Comparison of ENCODE assay signal across 12 cellular contexts in genomic region chr6:149094156-149094555, GRCh38.
DNase-seq lines count a peak whose midpoint lies in the region; ATAC-seq lines count a peak whose summit lies in the region.
"Had no signal": no experiment of that assay in that cellular context is flagged by ENCODE, and none has a peak within 500 bp of the region (broad histone marks: within the 10 kb centered on the region; RNA-seq: fewer than 3 reads in every experiment).

No MANE protein-coding gene starts in this region.

- H3K4me3 ChIP-seq in HAP-1 = no peak overlapping the region

- peaks cover 20% of the 10 kb centered on the region for H3K36me3 Mint-ChIP-seq in activated T-helper 2 cell treated with anti-CD3 and anti-CD28 coated beads, Interferon-gamma antibody, Interleukin-2, Interleukin-4, amounts not matched to agents 10 μg/mL and 5 μg/mL and 100 μg/mL, durations not matched to agents 14 hours and 24 hours and 36 hours (ENCODE audit: low read depth)

- H3K9me3 ChIP-seq in HAP-1 = peaks cover 2% of the 10 kb centered on the region; the same call in 1 of the 2 replicates

- in situ Hi-C loops in HAP-1 (cut with MboI; ENCODE audit: low sequenced_read_pairs) = loop anchor here (25.0 kb wide), 1 partner anchor 418 kb away; no protein-coding TSS in a partner anchor

- ATAC-seq in GM18520 (IDR thresholded peaks at IDR 0.05; ENCODE audit: unreplicated experiment) (no peak), GM21529 (IDR thresholded peaks at IDR 0.05; ENCODE audit: unreplicated experiment) (no peak)
- ATAC-seq: Panc1 had no signal

- H3K4me1 ChIP-seq in HAP-1 = peaks cover 5% of the 10 kb centered on the region
- H3K4me1 ChIP-seq: Caco-2 had no signal

- no peaks in the 10 kb centered on the region for H3K36me3 ChIP-seq in HAP-1 (replicated peaks)

- intact Hi-C loops in activated T-helper 2 cell treated with anti-CD3 and anti-CD28 coated beads, Interferon-gamma antibody, Interleukin-2, Interleukin-4, amounts not matched to agents 10 μg/mL and 5 μg/mL and 100 μg/mL, durations not matched to agents 14 hours and 24 hours and 36 hours (cut with micrococcal nuclease) = loop anchor here (1.0 to 2.0 kb wide), 2 partner anchors 9 to 55 kb away; no protein-coding TSS in a partner anchor

- peak overlapping the region; percentile 50 for H3K4me3 Mint-ChIP-seq in activated T-helper 2 cell treated with anti-CD3 and anti-CD28 coated beads, Interferon-gamma antibody, Interleukin-2, Interleukin-4, amounts not matched to agents 10 μg/mL and 5 μg/mL and 100 μg/mL, durations not matched to agents 14 hours and 24 hours and 36 hours (ENCODE audit: low read depth)

- peak overlapping the region; percentile 84 for H3K27ac Mint-ChIP-seq in activated T-helper 2 cell treated with anti-CD3 and anti-CD28 coated beads, Interferon-gamma antibody, Interleukin-2, Interleukin-4, amounts not matched to agents 10 μg/mL and 5 μg/mL and 100 μg/mL, durations not matched to agents 14 hours and 24 hours and 36 hours

- H3K27me3 ChIP-seq in HAP-1 (ENCODE audit: low read depth) = no peaks in the 10 kb centered on the region; the same call in 1 of the 2 replicates

- peaks cover 63% of the 10 kb centered on the region for H3K4me1 Mint-ChIP-seq in activated T-helper 2 cell treated with anti-CD3 and anti-CD28 coated beads, Interferon-gamma antibody, Interleukin-2, Interleukin-4, amounts not matched to agents 10 μg/mL and 5 μg/mL and 100 μg/mL, durations not matched to agents 14 hours and 24 hours and 36 hours (ENCODE audit: low read depth)

- H3K9me3 Mint-ChIP-seq in activated T-helper 2 cell treated with anti-CD3 and anti-CD28 coated beads, Interferon-gamma antibody, Interleukin-2, Interleukin-4, amounts not matched to agents 10 μg/mL and 5 μg/mL and 100 μg/mL, durations not matched to agents 14 hours and 24 hours and 36 hours = peaks cover 18% of the 10 kb centered on the region

- peak; percentile 59 for DNase-seq in CD1c-positive myeloid dendritic cell (ENCODE audit: extremely low spot score)
- peak; percentile 38 to 60 for DNase-seq in HAP-1 (ENCODE audit: low spot score in 2 of 2)
- no peak for DNase-seq in activated T-helper 2 cell treated with anti-CD3 and anti-CD28 coated beads, Interferon-gamma antibody, Interleukin-2, Interleukin-4, amounts not matched to agents 10 μg/mL and 5 μg/mL and 100 μg/mL, durations not matched to agents 14 hours and 24 hours and 36 hours (ENCODE audit: low spot score)
- DNase-seq in iris pigment epithelial cell (ENCODE audit: low read depth) = peak; percentile 36
- no peak for DNase-seq in OCI-M1 (lab: John Stamatoyannopoulos, UW)
- no peak for DNase-seq in AG08396 (ENCODE audit: low spot score)
- DNase-seq: Caco-2, islet precursor cell, NCI-H1694 had no signal

- H3K27me3 Mint-ChIP-seq in activated T-helper 2 cell treated with anti-CD3 and anti-CD28 coated beads, Interferon-gamma antibody, Interleukin-2, Interleukin-4, amounts not matched to agents 10 μg/mL and 5 μg/mL and 100 μg/mL, durations not matched to agents 14 hours and 24 hours and 36 hours (ENCODE audit: low read depth) = no peaks in the 10 kb centered on the region

Comparison
In these comparisons a context has a peak if more than half of its experiments do, and no peak if none do; other contexts are left out.
1. DNase-seq: peak in CD1c-positive myeloid dendritic cell (single experiment), HAP-1 (2 of 2) and iris pigment epithelial cell (single experiment); none in activated T-helper 2 cell treated with anti-CD3 and anti-CD28 coated beads, Interferon-gamma antibody, Interleukin-2, Interleukin-4, amounts not matched to agents 10 μg/mL and 5 μg/mL and 100 μg/mL, durations not matched to agents 14 hours and 24 hours and 36 hours (single experiment), OCI-M1 (single experiment) and AG08396 (single experiment).